In genomic region chr6:26214826-26215199, GRCh38 we compare ENCODE assay signal across 9 cellular contexts.
A peak's percentile ranks its signal among the peaks of the same experiment; 100 is the strongest.
DNase-seq lines count a peak whose midpoint lies in the region; ATAC-seq and TF ChIP-seq lines count a peak whose summit lies in the region.
"Had no signal": no experiment of that assay in that cellular context is flagged by ENCODE, and none has a peak within 500 bp of the region (broad histone marks: within the 10 kb centered on the region; RNA-seq: fewer than 3 reads in every experiment).

No MANE protein-coding gene starts in this region.

- H2AFZ ChIP-seq in KMS-11 (ENCODE audit: low read depth), result no peak overlapping the region
- no peak overlapping the region for H2AFZ ChIP-seq in neuronal stem cell (ENCODE audit: low read length)

- H3K4me2 ChIP-seq in DOHH2 (ENCODE audit: low read length) (peak overlapping the region; percentile 73; the same call in 1 of the 2 replicates), KMS-11 (peak overlapping the region; percentile 78; the same call in 1 of the 2 replicates), neuronal stem cell (ENCODE audit: insufficient read depth, low read length, poor library complexity, severe bottlenecking) (no peak overlapping the region)

- H3K23ac ChIP-seq in neuronal stem cell (ENCODE audit: low read depth, low read length, poor library complexity), result no peak overlapping the region

- peak overlapping the region; percentile 81 for H2AK5ac ChIP-seq in neuronal stem cell (ENCODE audit: low read depth, low read length)

- H3K27me3 ChIP-seq in DOHH2 (ENCODE audit: control insufficient read depth, low read length), result no peaks in the 10 kb centered on the region
- no peaks in the 10 kb centered on the region for H3K27me3 ChIP-seq in KMS-11 (ENCODE audit: insufficient read depth, low read depth)
- no peaks in the 10 kb centered on the region for H3K27me3 ChIP-seq in neuronal stem cell (ENCODE audit: control insufficient read depth in 3 of 3, insufficient read depth in 3 of 3, low read depth in 1 of 3, low read length in 3 of 3)
- H3K27me3 ChIP-seq in left lung, result peaks cover 0 to 66% of the 10 kb centered on the region in 2 donors

- H4K8ac ChIP-seq in neuronal stem cell (ENCODE audit: low read depth, low read length), result no peak overlapping the region

- H4K20me1 ChIP-seq in DOHH2 (ENCODE audit: control insufficient read depth, insufficient read depth, low read depth, low read length) (no peaks in the 10 kb centered on the region), KMS-11 (ENCODE audit: insufficient read depth) (no peaks in the 10 kb centered on the region)

- peaks cover 49% of the 10 kb centered on the region for H3F3A ChIP-seq in DOHH2 (ENCODE audit: control insufficient read depth, insufficient read depth)

- H2BK120ac ChIP-seq in neuronal stem cell (ENCODE audit: low read depth, low read length), result no peak overlapping the region

- H4K91ac ChIP-seq in neuronal stem cell (ENCODE audit: low read depth, low read length, poor library complexity), result no peak overlapping the region

- H2BK5ac ChIP-seq in neuronal stem cell (ENCODE audit: low read length), result no peak overlapping the region

- no peak overlapping the region for H3K18ac ChIP-seq in neuronal stem cell (ENCODE audit: low read length)

- DNase-seq in choroid plexus epithelial cell (ENCODE audit: low read depth), result no peak
- DNase-seq in neuronal stem cell (ENCODE audit: low spot score), result no peak
- no peak for DNase-seq in medulla oblongata (ENCODE audit: extremely low spot score)
- DNase-seq in NOMO-1 (lab: John Stamatoyannopoulos, UW; ENCODE audit: unreplicated experiment in 2 of 2), result no peak
- DNase-seq in NCI-H1048 (lab: John Stamatoyannopoulos, UW), result no peak
- DNase-seq in left lung, result no peak
- DNase-seq: GM23248 had no signal

- H3K9me2 ChIP-seq in DOHH2 (replicated peaks; ENCODE audit: control insufficient read depth, low read length), result no peaks in the 10 kb centered on the region

- no peak overlapping the region for H3K14ac ChIP-seq in neuronal stem cell (ENCODE audit: low read length)

- no peak overlapping the region for H2BK12ac ChIP-seq in neuronal stem cell (ENCODE audit: low read length)

- H3K9me3 ChIP-seq in DOHH2 (ENCODE audit: control insufficient read depth, insufficient read depth, low read length), result peaks cover 6% of the 10 kb centered on the region; the same call in 1 of the 2 replicates
- no peaks in the 10 kb centered on the region for H3K9me3 ChIP-seq in neuronal stem cell (replicated peaks in 1 of 2; ENCODE audit: control insufficient read depth in 2 of 2, insufficient read depth in 1 of 2, low read depth in 1 of 2, low read length in 2 of 2)
- H3K9me3 ChIP-seq in left lung, result no peaks in the 10 kb centered on the region

- H3K4me3 ChIP-seq in DOHH2 (ENCODE audit: low read length) (no peak overlapping the region), KMS-11 (IDR thresholded peaks at IDR 0.05; ENCODE audit: insufficient read depth, low read depth, low read length) (no peak overlapping the region), choroid plexus epithelial cell (ENCODE audit: low read depth, low read length) (peak overlapping the region; percentile 60), neuronal stem cell (ENCODE audit: low read length in 2 of 2) (no peak overlapping the region), left lung (no peak overlapping the region)

- H3K27ac ChIP-seq in DOHH2 (ENCODE audit: low read depth, low read length) (peak overlapping the region; percentile 94), KMS-11 (no peak overlapping the region), neuronal stem cell (replicated peaks; ENCODE audit: low read length) (peak overlapping the region; percentile 84), left lung (no peak overlapping the region)
- H3K27ac ChIP-seq: GM23248 had no signal

- H3K79me1 ChIP-seq in neuronal stem cell (ENCODE audit: low read depth, low read length), result no peaks in the 10 kb centered on the region

- H3K4me1 ChIP-seq in DOHH2 (ENCODE audit: control insufficient read depth, low read length) (peaks cover 62% of the 10 kb centered on the region), KMS-11 (ENCODE audit: low read depth, poor library complexity, severe bottlenecking) (peaks cover 16% of the 10 kb centered on the region), neuronal stem cell (ENCODE audit: control insufficient read depth in 2 of 2, insufficient read depth in 1 of 2, low read depth in 1 of 2, low read length in 2 of 2) (peaks cover 2% of the 10 kb centered on the region in 2 donors), left lung (peaks cover 0 to 28% of the 10 kb centered on the region in 2 donors)

- no peak for ATAC-seq in left lung

- no peak overlapping the region for H3K4ac ChIP-seq in neuronal stem cell (ENCODE audit: low read length)

- H2BK15ac ChIP-seq in neuronal stem cell (ENCODE audit: low read length), result no peak overlapping the region

- H3K79me2 ChIP-seq in DOHH2 (ENCODE audit: control insufficient read depth, low read length) (peaks cover 25% of the 10 kb centered on the region), KMS-11 (ENCODE audit: insufficient read depth, low read depth) (peaks cover 4% of the 10 kb centered on the region; the same call in 1 of the 2 replicates)

- peaks cover 33% of the 10 kb centered on the region for H3K36me3 ChIP-seq in DOHH2 (ENCODE audit: control insufficient read depth, low read length)
- H3K36me3 ChIP-seq in KMS-11 (ENCODE audit: insufficient read depth), result no peaks in the 10 kb centered on the region
- H3K36me3 ChIP-seq in neuronal stem cell (replicated peaks in 1 of 2; ENCODE audit: control insufficient read depth in 2 of 2, insufficient read depth in 2 of 2, low read length in 2 of 2), result no peaks in the 10 kb centered on the region
- H3K36me3 ChIP-seq in left lung, result no peaks in the 10 kb centered on the region

- intact Hi-C loops in left lung (cut with DNase I), result no loop called here

- TF ChIP-seq CTCF in DOHH2 (IDR thresholded peaks at IDR 0.05; ENCODE audit: low read depth, low read length, poor library complexity, severe bottlenecking), result no peak
- TF ChIP-seq CTCF in KMS-11 (conservative IDR thresholded peaks at IDR 0.05; ENCODE audit: low read depth, low read length), result no peak
- no peak for TF ChIP-seq CTCF in choroid plexus epithelial cell (conservative IDR thresholded peaks at IDR 0.05; ENCODE audit: low read depth, low read length)
- TF ChIP-seq CTCF in left lung (IDR thresholded peaks at IDR 0.05), result no peak

- H3K9ac ChIP-seq in KMS-11, result peak overlapping the region; percentile 82; the same call in 1 of the 2 replicates
- no peak overlapping the region for H3K9ac ChIP-seq in neuronal stem cell (ENCODE audit: low read depth, low read length, poor library complexity)

- WGBS in neuronal stem cell (ENCODE audit: extremely low coverage in 2 of 2, insufficient read length in 2 of 2, insufficient replicate concordance in 1 of 2), 2 donors, result no CpG with 5 or more reads among the region's 14 CpGs

Comparison
In these comparisons a context has a peak if more than half of its experiments do, and no peak if none do; other contexts are left out.
1. H3K27ac ChIP-seq: peak in DOHH2 (single experiment) and neuronal stem cell (single experiment); none in KMS-11 (single experiment) and left lung (0 of 2).